In the genomic region with DNA sequence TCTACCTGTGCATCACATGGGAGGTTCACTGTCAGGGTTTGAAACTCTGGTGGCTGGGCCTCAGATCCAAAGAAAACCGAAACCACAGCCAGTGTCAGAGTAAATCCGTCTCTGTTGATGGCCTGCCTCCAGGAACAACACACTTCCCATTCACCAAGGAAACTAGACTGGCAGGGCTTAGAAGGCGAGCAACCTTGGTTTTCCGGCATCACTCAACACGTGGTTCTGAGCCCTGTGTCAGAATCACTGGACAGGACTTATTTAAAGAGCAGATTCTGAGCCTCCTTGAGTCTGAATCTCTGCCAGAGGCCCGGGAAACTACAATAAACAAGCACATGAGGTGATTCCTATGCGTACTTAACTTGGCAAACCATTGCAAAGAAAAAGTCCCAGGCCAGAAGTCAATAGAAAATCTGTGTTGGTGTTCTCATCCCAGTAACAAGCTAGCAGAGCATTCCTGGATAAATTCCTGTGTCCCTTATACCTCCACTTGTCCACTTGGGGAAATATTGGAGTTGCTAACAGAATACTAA, we compare ENCODE assay signal across 10 cellular contexts.
DNase-seq lines count a peak whose midpoint lies in the region; ATAC-seq, FAIRE-seq and TF ChIP-seq lines count a peak whose summit lies in the region.
"Had no signal": no experiment of that assay in that cellular context is flagged by ENCODE, and none has a peak within 500 bp of the region (broad histone marks: within the 10 kb centered on the region; RNA-seq: fewer than 3 reads in every experiment).

No MANE protein-coding gene starts in this region.

- no peak for TF ChIP-seq POLR2A in HepG2 (IDR thresholded peaks at IDR 0.05; ENCODE audit: insufficient read depth in 1 of 2, low read depth in 2 of 2, low read length in 2 of 2)

- no peaks in the 10 kb centered on the region for H3K36me3 ChIP-seq in mammary epithelial cell (ENCODE audit: insufficient read depth, low read length)
- no peaks in the 10 kb centered on the region for H3K36me3 ChIP-seq in HepG2 (replicated peaks in 1 of 2; ENCODE audit: control insufficient read depth in 1 of 2, insufficient read depth in 2 of 2, low read length in 2 of 2)

- TF ChIP-seq RAD21 in HepG2 (CRISPR knock-in tag; IDR thresholded peaks at IDR 0.05): no peak

- no peaks in the 10 kb centered on the region for H3K9me3 Mint-ChIP-seq in nephron progenitor cell
- H3K9me3 Mint-ChIP-seq: activated naive CD4-positive, alpha-beta T cell treated with anti-CD3 and anti-CD28 coated beads, Interleukin-2, amount 50 U/mL, for 72 hours had no signal

- peaks cover 31% of the 10 kb centered on the region for H3K4me1 Mint-ChIP-seq in nephron progenitor cell

- H3K9me3 ChIP-seq in mammary epithelial cell (replicated peaks; ENCODE audit: insufficient read depth, low read length) (no peaks in the 10 kb centered on the region), HepG2 (ENCODE audit: low read length) (no peaks in the 10 kb centered on the region)

- dilution Hi-C loops in mammary epithelial cell (cut with HindIII; ENCODE audit: low sequenced_read_pairs): no loop called here

- H3K4me2 ChIP-seq in mammary epithelial cell (ENCODE audit: insufficient read depth, low read depth, low read length) (peak overlapping the region; percentile 45), HepG2 (ENCODE audit: low read depth, low read length) (peak overlapping the region; percentile 89)

- no peak overlapping the region for H3K4me3 Mint-ChIP-seq in nephron progenitor cell

- no peaks in the 10 kb centered on the region for H4K20me1 ChIP-seq in mammary epithelial cell (ENCODE audit: insufficient read depth, low read length)
- H4K20me1 ChIP-seq in HepG2 (ENCODE audit: insufficient read depth, low read length): no peaks in the 10 kb centered on the region

- no peak overlapping the region for H3K27ac Mint-ChIP-seq in nephron progenitor cell
- H3K27ac Mint-ChIP-seq: activated naive CD4-positive, alpha-beta T cell treated with anti-CD3 and anti-CD28 coated beads, Interleukin-2, amount 50 U/mL, for 72 hours had no signal

- H3K4me1 ChIP-seq in mammary epithelial cell (ENCODE audit: insufficient read depth, low read length) (no peaks in the 10 kb centered on the region), HepG2 (ENCODE audit: insufficient read depth, low read length) (peaks cover 53% of the 10 kb centered on the region)

- FAIRE-seq in HepG2 (lab: Jason Lieb, UNC): no peak

- H2AFZ ChIP-seq in mammary epithelial cell (ENCODE audit: low read depth, low read length) (peak overlapping the region; percentile 18), HepG2 (ENCODE audit: low read length) (peak overlapping the region; percentile 93)

- whole genome bisulfite sequencing in mammary epithelial cell (ENCODE audit: low coverage, missing lambda C conversion rate): 55% methylated on average over 7 of the region's 7 CpGs
- 5% methylated on average over 7 of the region's 7 CpGs for WGBS in HepG2 (ENCODE audit: low lambda C conversion rate)

- no peak overlapping the region for H3K9ac ChIP-seq in mammary epithelial cell (ENCODE audit: insufficient read depth, low read length)
- H3K9ac ChIP-seq in HepG2 (ENCODE audit: insufficient read depth, low read depth, low read length): peak overlapping the region; percentile 46

- peak; percentile 67 for ATAC-seq in HepG2
- ATAC-seq: activated naive CD4-positive, alpha-beta T cell treated with anti-CD3 and anti-CD28 coated beads, Interleukin-2, amount 50 U/mL, for 72 hours had no signal

- H3K79me2 ChIP-seq in mammary epithelial cell (ENCODE audit: insufficient read depth, low read length) (no peaks in the 10 kb centered on the region), HepG2 (ENCODE audit: insufficient read depth, low read length) (no peaks in the 10 kb centered on the region)

- TF ChIP-seq CTCF in HFF-Myc (IDR thresholded peaks at IDR 0.05; ENCODE audit: low read depth, low read length, missing control alignments): no peak
- no peak for TF ChIP-seq CTCF in mammary epithelial cell (conservative IDR thresholded peaks at IDR 0.05 in 1 of 2, IDR thresholded peaks at IDR 0.05 in 1 of 2; ENCODE audit: extremely low read depth in 1 of 2, insufficient read depth in 1 of 2, low read depth in 1 of 2, low read length in 2 of 2)
- TF ChIP-seq CTCF in HepG2 (CRISPR knock-in tag; IDR thresholded peaks at IDR 0.05): no peak
- TF ChIP-seq CTCF in RWPE1 (conservative IDR thresholded peaks at IDR 0.05; ENCODE audit: low read depth): no peak
- TF ChIP-seq CTCF in nephron progenitor cell (IDR thresholded peaks at IDR 0.05): no peak

- POLR2A ChIA-PET in HepG2 (lab: Yijun Ruan, JAX): no interaction called here
- POLR2A ChIA-PET in RWPE1 (lab: Yijun Ruan, JAX; ENCODE audit: low non-redundant PET): no interaction called here

- no peak for TF ChIP-seq EP300 in HepG2 (IDR thresholded peaks at IDR 0.05; ENCODE audit: low read depth in 2 of 2, low read length in 2 of 2)
- no peak for TF ChIP-seq EP300 in HepG2 (CRISPR knock-in tag; IDR thresholded peaks at IDR 0.05; ENCODE audit: borderline replicate concordance)

- BruUV-seq in mammary epithelial cell (replicated peaks; lab: Mats Ljungman, UMichigan) (no TSS peak), HepG2 (replicated peaks; lab: Mats Ljungman, UMichigan) (no TSS peak)

- H3K4me3 ChIP-seq in HFF-Myc (replicated peaks; ENCODE audit: low read depth, low read length) (no peak overlapping the region), mammary epithelial cell (replicated peaks in 1 of 3; ENCODE audit: insufficient read depth in 1 of 3, low read depth in 2 of 3, low read length in 3 of 3) (no peak overlapping the region), HepG2 (replicated peaks in 1 of 3; ENCODE audit: insufficient read depth in 1 of 3, low read depth in 2 of 3, low read length in 3 of 3) (peak overlapping the region; percentile 47 to 64 (median 57))

- CTCF ChIA-PET in mammary epithelial cell (lab: Charles Lee; ENCODE audit: low non-redundant PET): no interaction called here
- CTCF ChIA-PET in HepG2 (lab: Yijun Ruan, JAX; ENCODE audit: low intra/inter-chr PET ratio, low total read pairs): no interaction called here
- CTCF ChIA-PET in RWPE1 (lab: Yijun Ruan, JAX): no interaction called here

- in situ Hi-C loops in mammary epithelial cell (cut with MboI; ENCODE audit: low sequenced_read_pairs in 2 of 2) (no loop called here), HepG2 (cut with HindIII; ENCODE audit: extremely low pct_ligation_motif_present, low pct_unique_long_range_greater_than_20kb) (no loop called here)

- H3K36me3 Mint-ChIP-seq in nephron progenitor cell (ENCODE audit: low read depth): no peaks in the 10 kb centered on the region
- H3K36me3 Mint-ChIP-seq: activated naive CD4-positive, alpha-beta T cell treated with anti-CD3 and anti-CD28 coated beads, Interleukin-2, amount 50 U/mL, for 72 hours had no signal

- no peaks in the 10 kb centered on the region for H3K27me3 ChIP-seq in mammary epithelial cell (ENCODE audit: insufficient read depth, low read length)
- no peaks in the 10 kb centered on the region for H3K27me3 ChIP-seq in HepG2 (ENCODE audit: control insufficient read depth in 1 of 2, insufficient read depth in 2 of 2, low read length in 2 of 2)

- intact Hi-C loops in mammary epithelial cell (cut with micrococcal nuclease): no loop called here
- intact Hi-C loops in HepG2 (cut with micrococcal nuclease; ENCODE audit: unreplicated experiment): no loop called here

- DNase-seq in HFF-Myc (ENCODE audit: extremely low read depth, low read depth) (peak; percentile 5), mammary epithelial cell (peak; percentile 41), HepG2 (ENCODE audit: low spot score) (peak; percentile 41), stromal cell of bone marrow (ENCODE audit: low read depth) (peak; percentile 94), RWPE1 (ENCODE audit: low spot score) (no peak), NCI-H524 (lab: John Stamatoyannopoulos, UW) (no peak), nephron progenitor cell (no peak), ureter (ENCODE audit: low spot score) (no peak)
- DNase-seq: islet precursor cell had no signal

- no peaks in the 10 kb centered on the region for H3K27me3 Mint-ChIP-seq in nephron progenitor cell (ENCODE audit: low read depth, poor library complexity)

- H3K27ac ChIP-seq in mammary epithelial cell (ENCODE audit: insufficient read depth, low read depth, low read length) (no peak overlapping the region), HepG2 (ENCODE audit: extremely low read length, insufficient read depth, low read length) (peak overlapping the region; percentile 60), RWPE1 (no peak overlapping the region)

TF ChIP-seq in HepG2, 621 proteins besides CTCF, POLR2A, EP300 and RAD21 (continues in another document):
- 0 out of 2 replicates have a peak, but pooled peaks have one; percentile 20 for TF ChIP-seq PHF8 (CRISPR knock-in tag; IDR thresholded peaks at IDR 0.05)
- TF ChIP-seq GFI1 (CRISPR knock-in tag; IDR thresholded peaks at IDR 0.05; ENCODE audit: borderline replicate concordance): 0 out of 2 replicates have a peak, but pooled peaks have one; percentile 26
- TF ChIP-seq, protein P1, sequence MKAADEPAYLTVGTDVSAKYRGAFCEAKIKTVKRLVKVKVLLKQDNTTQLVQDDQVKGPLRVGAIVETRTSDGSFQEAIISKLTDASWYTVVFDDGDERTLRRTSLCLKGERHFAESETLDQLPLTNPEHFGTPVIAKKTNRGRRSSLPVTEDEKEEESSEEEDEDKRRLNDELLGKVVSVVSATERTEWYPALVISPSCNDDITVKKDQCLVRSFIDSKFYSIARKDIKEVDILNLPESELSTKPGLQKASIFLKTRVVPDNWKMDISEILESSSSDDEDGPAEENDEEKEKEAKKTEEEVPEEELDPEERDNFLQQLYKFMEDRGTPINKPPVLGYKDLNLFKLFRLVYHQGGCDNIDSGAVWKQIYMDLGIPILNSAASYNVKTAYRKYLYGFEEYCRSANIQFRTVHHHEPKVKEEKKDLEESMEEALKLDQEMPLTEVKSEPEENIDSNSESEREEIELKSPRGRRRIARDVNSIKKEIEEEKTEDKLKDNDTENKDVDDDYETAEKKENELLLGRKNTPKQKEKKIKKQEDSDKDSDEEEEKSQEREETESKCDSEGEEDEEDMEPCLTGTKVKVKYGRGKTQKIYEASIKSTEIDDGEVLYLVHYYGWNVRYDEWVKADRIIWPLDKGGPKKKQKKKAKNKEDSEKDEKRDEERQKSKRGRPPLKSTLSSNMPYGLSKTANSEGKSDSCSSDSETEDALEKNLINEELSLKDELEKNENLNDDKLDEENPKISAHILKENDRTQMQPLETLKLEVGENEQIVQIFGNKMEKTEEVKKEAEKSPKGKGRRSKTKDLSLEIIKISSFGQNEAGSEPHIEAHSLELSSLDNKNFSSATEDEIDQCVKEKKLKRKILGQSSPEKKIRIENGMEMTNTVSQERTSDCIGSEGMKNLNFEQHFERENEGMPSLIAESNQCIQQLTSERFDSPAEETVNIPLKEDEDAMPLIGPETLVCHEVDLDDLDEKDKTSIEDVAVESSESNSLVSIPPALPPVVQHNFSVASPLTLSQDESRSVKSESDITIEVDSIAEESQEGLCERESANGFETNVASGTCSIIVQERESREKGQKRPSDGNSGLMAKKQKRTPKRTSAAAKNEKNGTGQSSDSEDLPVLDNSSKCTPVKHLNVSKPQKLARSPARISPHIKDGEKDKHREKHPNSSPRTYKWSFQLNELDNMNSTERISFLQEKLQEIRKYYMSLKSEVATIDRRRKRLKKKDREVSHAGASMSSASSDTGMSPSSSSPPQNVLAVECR (CRISPR knock-in tag; IDR thresholded peaks at IDR 0.05; ENCODE audit: borderline replicate concordance): 0 out of 2 replicates have a peak, but pooled peaks have one; percentile 37
- no peak for TF ChIP-seq PCBP1 (IDR thresholded peaks at IDR 0.05; ENCODE audit: borderline replicate concordance, low read depth, low read length)

Comparison
In these comparisons a context has a peak if more than half of its experiments do, and no peak if none do; other contexts are left out.
1. DNase-seq: peak in HFF-Myc (single experiment), mammary epithelial cell (single experiment), HepG2 (single experiment) and stromal cell of bone marrow (single experiment); none in RWPE1 (single experiment), NCI-H524 (0 of 2), nephron progenitor cell (single experiment) and ureter (single experiment).
2. H3K4me3 ChIP-seq: peak in HepG2 (3 of 3); none in HFF-Myc (single experiment) and mammary epithelial cell (0 of 3).